Comparison of ENCODE assay signal across 1 cellular context in genomic region chr1:38977399-38978244, GRCh38.
A peak's percentile ranks its signal among the peaks of the same experiment; 100 is the strongest.
TF ChIP-seq lines count a peak whose summit lies in the region.

No MANE protein-coding gene starts in this region.

TF ChIP-seq in K562, 482 proteins besides CTCF, POLR2A, EP300 and RAD21:
- peak; percentile 41 for TF ChIP-seq NFYB (IDR thresholded peaks at IDR 0.05; ENCODE audit: extremely low read depth, insufficient read length)
- TF ChIP-seq ZNF316 (IDR thresholded peaks at IDR 0.05) = peak; percentile 70
- TF ChIP-seq MAFG (tag; conservative IDR thresholded peaks at IDR 0.05) = peak; percentile 16; the same call in 1 of the 2 replicates
- peak in 1 of 3 experiments; percentile 41 for TF ChIP-seq YY1 (IDR thresholded peaks at IDR 0.05; ENCODE audit: borderline replicate concordance in 1 of 3, control insufficient read depth in 1 of 3, extremely low read depth in 1 of 3, insufficient read depth in 3 of 3, insufficient read length in 1 of 3, insufficient replicate concordance in 2 of 3, low read depth in 1 of 3, low read length in 2 of 3)
